Comparison of ENCODE assay signal across 24 cellular contexts in genomic region chr1:24855474-24855873, GRCh38.
"Had no signal": no experiment of that assay in that cellular context is flagged by ENCODE, and none has a peak within 500 bp of the region (broad histone marks: within the 10 kb centered on the region; RNA-seq: fewer than 3 reads in every experiment).

No MANE protein-coding gene starts in this region.

- H3K4me3 ChIP-seq: esophagus muscularis mucosa, heart left ventricle, mucosa of descending colon, pancreas, psoas muscle, smooth muscle cell, tibial nerve had no signal

- H3K27me3 Mint-ChIP-seq: activated naive CD8-positive, alpha-beta T cell; central memory CD8-positive, alpha-beta T cell had no signal

- H3K27me3 ChIP-seq: pancreas had no signal

- H3K27ac Mint-ChIP-seq: activated naive CD8-positive, alpha-beta T cell; dendritic cell treated with granulocyte-macrophage colony-stimulating factor and Interleukin-4, amounts not matched to agents 40 ng/mL and 50 ng/mL, for 4 days; nephron progenitor cell had no signal

- H3K4me2 ChIP-seq: smooth muscle cell had no signal

- H3K4me3 Mint-ChIP-seq: activated naive CD8-positive, alpha-beta T cell; central memory CD8-positive, alpha-beta T cell; dendritic cell treated with granulocyte-macrophage colony-stimulating factor and Interleukin-4, amounts not matched to agents 40 ng/mL and 50 ng/mL, for 4 days; nephron progenitor cell had no signal

- H3K27ac ChIP-seq: esophagus muscularis mucosa, foreskin keratinocyte, heart left ventricle, pancreas, psoas muscle, tibial nerve, VCaP had no signal

- H3K36me3 ChIP-seq: esophagus muscularis mucosa, heart left ventricle, pancreas, tibial nerve had no signal

- H3K4me1 ChIP-seq: esophagus muscularis mucosa, foreskin keratinocyte, heart left ventricle, pancreas, psoas muscle, tibial nerve had no signal

- H3K36me3 Mint-ChIP-seq: activated naive CD8-positive, alpha-beta T cell had no signal

- H3K9me3 Mint-ChIP-seq: central memory CD8-positive, alpha-beta T cell; dendritic cell treated with granulocyte-macrophage colony-stimulating factor and Interleukin-4, amounts not matched to agents 40 ng/mL and 50 ng/mL, for 4 days; nephron progenitor cell had no signal

- DNase-seq: activated CD4-positive, alpha-beta T cell treated with anti-CD3 and anti-CD28 coated beads for 48 hours; activated CD4-positive, alpha-beta T cell treated with anti-CD3 and anti-CD28 coated beads, Interleukin-2, amount 50 U/mL, for 48 hours; activated effector memory CD4-positive, alpha-beta T cell treated with Interleukin-2 at 50 U/mL for 16 hours; activated naive CD4-positive, alpha-beta T cell treated with Interleukin-2 at 50 U/mL for 16 hours; anterior cingulate cortex; foreskin keratinocyte; heart left ventricle; left ventricle myocardium superior; mucosa of descending colon; nephron progenitor cell; pancreas; psoas muscle; stimulated activated CD4-positive, alpha-beta T cell treated with anti-CD3 and anti-CD28 coated beads, Interleukin-1b, Interleukin-23, amount 100 ng/mL, for 48 hours; stimulated activated CD4-positive, alpha-beta T cell treated with anti-CD3 and anti-CD28 coated beads, Interleukin-4, amount 100 ng/mL, for 4 hours; stimulated activated CD8-positive, alpha-beta memory T cell treated with anti-CD3 and anti-CD28 coated beads, Interleukin-4, amount 100 ng/mL, for 48 hours; stimulated activated naive CD4-positive, alpha-beta T cell had no signal

- ATAC-seq: activated CD4-positive, CD25-positive, alpha-beta regulatory T cell treated with anti-CD3 and anti-CD28 coated beads, Interleukin-2, amount 50 U/mL, for 24 hours; foreskin keratinocyte; heart left ventricle; left ventricle myocardium superior; mucosa of descending colon; pancreas; psoas muscle had no signal
